ENCODE assay signal across 8 cellular contexts in the genomic region with DNA sequence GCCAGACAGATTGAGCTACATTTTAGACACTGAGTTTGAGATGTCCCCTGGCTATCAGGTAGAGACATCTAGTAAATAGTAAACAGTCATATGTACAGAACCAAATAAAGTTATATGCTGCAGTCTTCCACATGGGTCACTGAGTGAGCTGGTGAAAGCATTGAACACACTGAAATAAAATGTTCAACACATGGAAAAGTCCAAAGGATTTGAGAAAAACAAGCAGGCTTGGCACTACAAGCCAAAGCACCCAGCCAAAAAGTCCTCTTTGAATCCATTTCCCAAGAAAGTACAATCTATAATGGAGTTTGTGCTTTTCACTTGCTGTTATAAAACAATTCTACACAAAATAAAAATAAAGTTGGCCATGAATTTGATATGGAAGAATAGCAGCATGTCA.
"Had no signal": no experiment of that assay in that cellular context is flagged by ENCODE, and none has a peak within 500 bp of the region (broad histone marks: within the 10 kb centered on the region; RNA-seq: fewer than 3 reads in every experiment).

No MANE protein-coding gene starts in this region.

- ATAC-seq: GM12878 had no signal

- DNase-seq: GDM1, GF-D8 had no signal

- FAIRE-seq: G401.6, GM12878, GM12891, GM12892, GM18507, GM19239 had no signal

- H3K4me3 ChIP-seq: GM12878 had no signal
